In genomic region chr20:2694519-2694918, GRCh38 we compare ENCODE assay signal across 18 cellular contexts. TPM values are rescaled to one million over a fixed set of nuclear protein-coding genes. Genes with fewer than 3 reads are reported as not detected.
A peak's percentile ranks its signal among the peaks of the same experiment; 100 is the strongest.
DNase-seq lines count a peak whose midpoint lies in the region; ATAC-seq and TF ChIP-seq lines count a peak whose summit lies in the region.
"Had no signal": no experiment of that assay in that cellular context is flagged by ENCODE, and none has a peak within 500 bp of the region (broad histone marks: within the 10 kb centered on the region; RNA-seq: fewer than 3 reads in every experiment).

No MANE protein-coding gene starts in this region.

- H3K4me3 Mint-ChIP-seq in activated naive CD4-positive, alpha-beta T cell treated with anti-CD3 and anti-CD28 coated beads, Interleukin-2, amount 10 ng/mL, durations not matched to agents 7 days and 5 days = peak overlapping the region; percentile 24
- H3K4me3 Mint-ChIP-seq in central memory CD8-positive, alpha-beta T cell = peak overlapping the region; percentile 13
- H3K4me3 Mint-ChIP-seq in naive B cell = peak overlapping the region in 7 of 8 donors; percentile 30 to 87 (median 75)

- H3K27me3 Mint-ChIP-seq in activated naive CD4-positive, alpha-beta T cell treated with anti-CD3 and anti-CD28 coated beads, Interleukin-2, amount 10 ng/mL, durations not matched to agents 7 days and 5 days = peaks cover 92% of the 10 kb centered on the region
- H3K27me3 Mint-ChIP-seq in central memory CD8-positive, alpha-beta T cell = peaks cover 58% of the 10 kb centered on the region
- peaks cover 57 to 75% (median 71%) of the 10 kb centered on the region in 3 donors for H3K27me3 Mint-ChIP-seq in naive B cell

- H3K27me3 ChIP-seq in esophagus squamous epithelium = peaks cover 0 to 67% (median 6%) of the 10 kb centered on the region in 4 donors
- H3K27me3 ChIP-seq: adrenal gland, uterus had no signal

- no peak for TF ChIP-seq CTCF in esophagus squamous epithelium (IDR thresholded peaks at IDR 0.05)

- peaks cover 7% of the 10 kb centered on the region for H3K36me3 Mint-ChIP-seq in activated naive CD4-positive, alpha-beta T cell treated with anti-CD3 and anti-CD28 coated beads, Interleukin-2, amount 10 ng/mL, durations not matched to agents 7 days and 5 days
- H3K36me3 Mint-ChIP-seq in central memory CD8-positive, alpha-beta T cell (ENCODE audit: insufficient read depth) = peaks cover 5% of the 10 kb centered on the region
- peaks cover 0 to 8% of the 10 kb centered on the region in 2 donors for H3K36me3 Mint-ChIP-seq in naive B cell

- WGBS in esophagus squamous epithelium, 2 donors = 70 to 81% methylated on average over 12 to 13 of the region's 13 CpGs

- H3K4me1 Mint-ChIP-seq in activated naive CD4-positive, alpha-beta T cell treated with anti-CD3 and anti-CD28 coated beads, Interleukin-2, amount 10 ng/mL, durations not matched to agents 7 days and 5 days = peaks cover 13% of the 10 kb centered on the region
- H3K4me1 Mint-ChIP-seq in central memory CD8-positive, alpha-beta T cell = peaks cover 20% of the 10 kb centered on the region
- peaks cover 0 to 15% (median 14%) of the 10 kb centered on the region in 3 donors for H3K4me1 Mint-ChIP-seq in naive B cell

- H3K9me3 ChIP-seq in esophagus squamous epithelium = no peaks in the 10 kb centered on the region
- H3K9me3 ChIP-seq: adrenal gland, gastrocnemius medialis, uterus had no signal

- no peak for DNase-seq in activated naive CD4-positive, alpha-beta T cell treated with anti-CD3 and anti-CD28 coated beads, Interleukin-2, amount 10 ng/mL, durations not matched to agents 7 days and 5 days
- DNase-seq in activated naive CD4-positive, alpha-beta T cell (lab: John Stamatoyannopoulos, UW) = no peak
- no peak for DNase-seq in central memory CD8-positive, alpha-beta T cell (ENCODE audit: low spot score in 2 of 2)
- DNase-seq in naive B cell = no peak
- DNase-seq in ureter (ENCODE audit: low spot score) = peak; percentile 38
- no peak for DNase-seq in AG20443 (ENCODE audit: low spot score)
- no peak for DNase-seq in COR-L47 (lab: John Stamatoyannopoulos, UW)
- no peak for DNase-seq in esophagus squamous epithelium (lab: John Stamatoyannopoulos, UW)
- DNase-seq: cerebellar nuclear complex, gastrocnemius medialis, Karpas-422, mesenchymal stem cell, NCI-H1105, NCI-H2171, RPMI8226, T-helper 2 cell, uterus had no signal

- CTCF ChIA-PET in activated naive CD4-positive, alpha-beta T cell treated with anti-CD3 and anti-CD28 coated beads, Interleukin-2, amount 10 ng/mL, durations not matched to agents 7 days and 5 days (lab: Charles Lee) = interaction anchor here (0.9 to 1.0 kb wide), 2 partner anchors 59 to 178 kb away, joined by 3 read pairs; no protein-coding TSS in a partner anchor

- H3K4me3 ChIP-seq in esophagus squamous epithelium = no peak overlapping the region

- H3K4me1 ChIP-seq in esophagus squamous epithelium = peaks cover 6 to 27% (median 14%) of the 10 kb centered on the region in 3 donors
- H3K4me1 ChIP-seq: gastrocnemius medialis had no signal

- no peaks in the 10 kb centered on the region for H3K36me3 ChIP-seq in esophagus squamous epithelium
- H3K36me3 ChIP-seq: adrenal gland, gastrocnemius medialis, uterus had no signal

- no peak overlapping the region for H3K27ac ChIP-seq in esophagus squamous epithelium
- H3K27ac ChIP-seq: adrenal gland, gastrocnemius medialis had no signal

- intact Hi-C loops in esophagus squamous epithelium (cut with DNase I) = no loop called here

- ATAC-seq in central memory CD8-positive, alpha-beta T cell (replicated peaks; ENCODE audit: extremely low read depth, poor library complexity, severe bottlenecking) = no peak
- ATAC-seq in naive B cell (ENCODE audit: low read depth in 2 of 2) = no peak
- ATAC-seq: gastrocnemius medialis had no signal

- H3K27ac Mint-ChIP-seq in activated naive CD4-positive, alpha-beta T cell treated with anti-CD3 and anti-CD28 coated beads, Interleukin-2, amount 10 ng/mL, durations not matched to agents 7 days and 5 days = no peak overlapping the region
- no peak overlapping the region for H3K27ac Mint-ChIP-seq in central memory CD8-positive, alpha-beta T cell (ENCODE audit: low read depth)
- H3K27ac Mint-ChIP-seq in naive B cell = no peak overlapping the region

- no peaks in the 10 kb centered on the region for H3K9me3 Mint-ChIP-seq in activated naive CD4-positive, alpha-beta T cell treated with anti-CD3 and anti-CD28 coated beads, Interleukin-2, amount 10 ng/mL, durations not matched to agents 7 days and 5 days
- H3K9me3 Mint-ChIP-seq in central memory CD8-positive, alpha-beta T cell = no peaks in the 10 kb centered on the region
- peaks cover 0 to 1% (median 0%) of the 10 kb centered on the region in 7 donors for H3K9me3 Mint-ChIP-seq in naive B cell

- no peak for TF ChIP-seq POLR2A in esophagus squamous epithelium (IDR thresholded peaks at IDR 0.05)

RNA-seq across cellular contexts. Expression of gene EBF4, which starts 1.9 kb away (rescaled TPM):
- polyA plus RNA-seq in naive B cell (ENCODE audit: low read depth in 6 of 6) = under 1 TPM in 1 of 6 donors, not detected in 5; 0.28 TPM
- total RNA-seq in ureter (30.3 TPM), esophagus squamous epithelium (10 to 100 TPM in 1 of 4 donors, 1 to 10 TPM in 3; 3.2 to 10.4 (median 7.2) TPM)

RNA-seq across cellular contexts. Expression of gene IDH3B, which starts 30.5 kb away (rescaled TPM):
- polyA plus RNA-seq in naive B cell (ENCODE audit: low read depth in 6 of 6) = 100 to 1,000 TPM; 110 to 149 (median 128) TPM
- total RNA-seq in ureter (79.8 TPM), esophagus squamous epithelium (100 to 1,000 TPM in 3 of 4 donors, 10 to 100 TPM in 1; 77.4 to 136 (median 123) TPM)

RNA-seq across cellular contexts. Expression of gene NOP56, which starts 42.1 kb away (rescaled TPM):
- 100 to 1,000 TPM in 3 of 6 donors, 10 to 100 TPM in 3; 67.7 to 115 (median 95.8) TPM for polyA plus RNA-seq in naive B cell (ENCODE audit: low read depth in 6 of 6)
- total RNA-seq in ureter (179 TPM), esophagus squamous epithelium (100 to 1,000 TPM in 3 of 4 donors, 10 to 100 TPM in 1; 73.0 to 174 (median 137) TPM)

Comparison
In these comparisons a context has a peak if more than half of its experiments do, and no peak if none do; other contexts are left out.
1. H3K4me3 Mint-ChIP-seq: peak in every context shown above with its lines; median percentile 75 in naive B cell; 24 in activated naive CD4-positive, alpha-beta T cell treated with anti-CD3 and anti-CD28 coated beads, Interleukin-2, amount 10 ng/mL, durations not matched to agents 7 days and 5 days; 13 in central memory CD8-positive, alpha-beta T cell.